8 cellular contexts compared by ENCODE assay signal in the genomic region with DNA sequence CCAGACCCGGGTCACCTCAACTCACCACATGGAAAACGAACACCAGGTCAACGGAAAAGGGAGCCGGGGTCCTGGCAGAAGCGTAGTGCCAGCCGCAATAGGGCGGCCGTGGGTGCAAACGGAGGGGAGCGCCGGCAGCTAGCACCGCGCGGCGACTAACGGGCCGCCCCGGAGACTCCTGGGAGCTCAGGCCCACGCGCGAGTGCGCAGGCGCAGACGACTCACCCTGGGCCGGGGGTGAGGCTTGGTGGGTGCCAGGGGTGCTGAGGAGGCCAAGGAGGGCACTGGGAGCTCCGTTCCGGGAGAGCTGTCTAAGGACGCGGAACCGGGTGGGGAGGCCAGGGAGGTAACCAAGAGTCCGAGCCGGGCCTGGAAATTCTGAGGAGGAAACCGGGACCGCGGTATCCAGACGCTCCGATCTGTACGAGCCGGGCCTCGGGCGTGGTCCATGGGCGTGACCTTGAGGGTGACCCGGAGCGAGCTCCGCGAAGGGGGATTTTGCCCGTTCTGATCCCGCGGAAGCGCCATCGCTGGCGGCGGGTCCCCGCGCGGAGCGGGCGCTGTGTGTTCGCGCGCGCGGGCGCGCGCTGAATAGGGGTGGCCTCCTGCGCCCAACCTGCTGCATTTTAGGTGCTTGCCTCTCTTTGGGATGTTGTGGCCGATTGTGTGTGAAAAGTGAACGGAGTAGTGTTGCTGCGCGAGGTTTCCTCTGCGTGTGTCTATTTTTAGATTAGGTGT. TPM values are rescaled to one million over a fixed set of nuclear protein-coding genes. Genes with fewer than 3 reads are reported as not detected.
DNase-seq lines count a peak whose midpoint lies in the region; ATAC-seq, FAIRE-seq and TF ChIP-seq lines count a peak whose summit lies in the region.

A gene (plus strand): TSS at position 213 of the 738 bp plus-strand sequence. CDS start 4,602 bp downstream, outside the sequence.

- TF ChIP-seq EP300 in SK-N-SH (IDR thresholded peaks at IDR 0.05; ENCODE audit: borderline replicate concordance in 1 of 2, low read depth in 1 of 2, low read length in 1 of 2): no peak

- peaks cover 11% of the 10 kb centered on the region for H3K9me3 Mint-ChIP-seq in activated naive CD4-positive, alpha-beta T cell treated with anti-CD3 and anti-CD28 coated beads, Interleukin-2, amount 50 U/mL, for 24 hours

- TF ChIP-seq RAD21 in SK-N-SH (IDR thresholded peaks at IDR 0.05; ENCODE audit: low read length): no peak

- POLR2A ChIA-PET in A673 (lab: Charles Lee; ENCODE audit: low non-redundant PET): interaction anchor here (0.6 kb wide), 1 partner anchor 711 kb away, joined by 5 read pairs; no protein-coding TSS in a partner anchor
- POLR2A ChIA-PET in SK-N-SH (lab: Yijun Ruan, JAX): interaction anchor here (0.6 to 1.5 kb wide), 10 partner anchors 13 to 1114 kb away, joined by 3 to 5 read pairs (median 4); a partner anchor contains a TSS

- peaks cover 29% of the 10 kb centered on the region for H3K4me1 Mint-ChIP-seq in activated naive CD4-positive, alpha-beta T cell treated with anti-CD3 and anti-CD28 coated beads, Interleukin-2, amount 50 U/mL, for 24 hours

- intact Hi-C loops in A673 (cut with micrococcal nuclease; ENCODE audit: unreplicated experiment): no loop called here
- intact Hi-C loops in Right ventricle myocardium superior (cut with DNase I): no loop called here
- intact Hi-C loops in pancreas (cut with DNase I): no loop called here

- peak within 1 kb of the TSS; percentile 93 for H3K27ac Mint-ChIP-seq in activated naive CD4-positive, alpha-beta T cell treated with anti-CD3 and anti-CD28 coated beads, Interleukin-2, amount 50 U/mL, for 24 hours

- H2AFZ ChIP-seq in SK-N-SH (ENCODE audit: low read depth): peak within 1 kb of the TSS; percentile 82

- peaks cover 5% of the 10 kb centered on the region for H3K9me3 ChIP-seq in A673 (ENCODE audit: low read depth, low read length, poor library complexity, severe bottlenecking)
- no peaks in the 10 kb centered on the region for H3K9me3 ChIP-seq in SK-N-SH
- H3K9me3 ChIP-seq in pancreas: no peaks in the 10 kb centered on the region
- no peaks in the 10 kb centered on the region for H3K9me3 ChIP-seq in thymus (ENCODE audit: control insufficient read depth)

- H3F3A ChIP-seq in SK-N-SH (replicated peaks; ENCODE audit: insufficient read depth): no peaks in the 10 kb centered on the region

- CTCF ChIA-PET in A673 (lab: Charles Lee): no interaction called here
- CTCF ChIA-PET in SK-N-SH (lab: Yijun Ruan, JAX): interaction anchor here (1.5 kb wide), 1 partner anchor 9 kb away, joined by 4 read pairs; no protein-coding TSS in a partner anchor

- DNase-seq in A673 (ENCODE audit: low spot score) (peak; percentile 90), SK-N-SH (peak; percentile 99), Right ventricle myocardium superior (peak; percentile 91), pancreas (peak; percentile 52 to 86 (median 70))

- no peaks in the 10 kb centered on the region for H4K20me1 ChIP-seq in SK-N-SH (ENCODE audit: insufficient read depth)

- peaks cover 28% of the 10 kb centered on the region for H3K36me3 Mint-ChIP-seq in activated naive CD4-positive, alpha-beta T cell treated with anti-CD3 and anti-CD28 coated beads, Interleukin-2, amount 50 U/mL, for 24 hours

- H3K4me3 ChIP-seq in A673 (ENCODE audit: low read depth, low read length, poor library complexity, severe bottlenecking): peak within 1 kb of the TSS; percentile 88
- H3K4me3 ChIP-seq in SK-N-SH (ENCODE audit: low read depth in 2 of 2, low read length in 1 of 2): peak within 1 kb of the TSS; percentile 79 to 84
- peak within 1 kb of the TSS; percentile 36 to 75 (median 52) for H3K4me3 ChIP-seq in pancreas
- peak within 1 kb of the TSS; percentile 81 for H3K4me3 ChIP-seq in thymus (ENCODE audit: low read length)

- WGBS in SK-N-SH (ENCODE audit: low lambda C conversion rate): 48% methylated on average over 46 of the region's 72 CpGs
- WGBS in pancreas, 2 donors: 1% methylated on average over 69 to 72 of the region's 72 CpGs
- 2% methylated on average over 72 of the region's 72 CpGs for WGBS in thymus

- H3K27me3 ChIP-seq in A673 (replicated peaks; ENCODE audit: insufficient read depth, low read depth, low read length, poor library complexity): no peaks in the 10 kb centered on the region
- H3K27me3 ChIP-seq in SK-N-SH (ENCODE audit: insufficient read depth): no peaks in the 10 kb centered on the region
- no peaks in the 10 kb centered on the region for H3K27me3 ChIP-seq in pancreas
- no peaks in the 10 kb centered on the region for H3K27me3 ChIP-seq in thymus (ENCODE audit: control insufficient read depth, insufficient read depth)

- ATAC-seq in GM18909 (IDR thresholded peaks at IDR 0.05; ENCODE audit: poor library complexity, unreplicated experiment): peak; percentile 64
- peak; percentile 77 for ATAC-seq in HG03432 (IDR thresholded peaks at IDR 0.05; ENCODE audit: unreplicated experiment)
- ATAC-seq in Right ventricle myocardium superior (ENCODE audit: poor library complexity): peak; percentile 99
- peak; percentile 93 to 97 (median 93) for ATAC-seq in pancreas

- H3K4me1 ChIP-seq in A673 (ENCODE audit: insufficient read depth, low read length, poor library complexity, severe bottlenecking): no peaks in the 10 kb centered on the region
- H3K4me1 ChIP-seq in SK-N-SH (ENCODE audit: control insufficient read depth in 1 of 2, insufficient read depth in 2 of 2, low read depth in 1 of 2, low read length in 1 of 2): peaks cover 0 to 2% of the 10 kb centered on the region in 2 experiments; a peak in 1 of 4 replicates
- no peaks in the 10 kb centered on the region for H3K4me1 ChIP-seq in pancreas
- peaks cover 6% of the 10 kb centered on the region for H3K4me1 ChIP-seq in thymus (ENCODE audit: control insufficient read depth, insufficient read depth, low read length)

- peak within 1 kb of the TSS; percentile 67 for H3K4me2 ChIP-seq in SK-N-SH

- peak within 1 kb of the TSS; percentile 90 for H3K4me3 Mint-ChIP-seq in activated naive CD4-positive, alpha-beta T cell treated with anti-CD3 and anti-CD28 coated beads, Interleukin-2, amount 50 U/mL, for 24 hours

- H3K79me2 ChIP-seq in SK-N-SH (ENCODE audit: insufficient read depth): peaks cover 32% of the 10 kb centered on the region; the same call in 1 of the 2 replicates

- H3K9me2 ChIP-seq in SK-N-SH: no peaks in the 10 kb centered on the region

- BruUV-seq in A673 (replicated peaks; lab: Mats Ljungman, UMichigan): TSS peak; percentile 68

- H3K27me3 Mint-ChIP-seq in activated naive CD4-positive, alpha-beta T cell treated with anti-CD3 and anti-CD28 coated beads, Interleukin-2, amount 50 U/mL, for 24 hours: no peaks in the 10 kb centered on the region

- FAIRE-seq in pancreas (lab: Jason Lieb, UNC): no peak

- H3K27ac ChIP-seq in A673 (ENCODE audit: low read depth, low read length, poor library complexity, severe bottlenecking): peak within 1 kb of the TSS; percentile 87
- peak within 1 kb of the TSS; percentile 36 to 76; a peak in 3 of 4 replicates for H3K27ac ChIP-seq in SK-N-SH (ENCODE audit: low read depth in 2 of 2, low read length in 1 of 2)
- peak within 1 kb of the TSS; percentile 42 to 71 (median 64) for H3K27ac ChIP-seq in pancreas
- H3K27ac ChIP-seq in thymus (ENCODE audit: low read depth): peak within 1 kb of the TSS; percentile 96

- peak within 1 kb of the TSS; percentile 63 for H3K9ac ChIP-seq in SK-N-SH

- peaks cover 6% of the 10 kb centered on the region for H3K36me3 ChIP-seq in A673 (ENCODE audit: insufficient read depth, low read length, poor library complexity, severe bottlenecking)
- H3K36me3 ChIP-seq in SK-N-SH (replicated peaks in 1 of 2; ENCODE audit: control insufficient read depth in 1 of 2, insufficient read depth in 2 of 2, low read length in 1 of 2): peaks cover 16 to 19% of the 10 kb centered on the region in 2 experiments
- H3K36me3 ChIP-seq in pancreas: no peaks in the 10 kb centered on the region
- H3K36me3 ChIP-seq in thymus (ENCODE audit: control insufficient read depth, insufficient read depth): no peaks in the 10 kb centered on the region

- TF ChIP-seq CTCF in A673 (conservative IDR thresholded peaks at IDR 0.05; ENCODE audit: low read depth, low read length) (no peak), SK-N-SH (IDR thresholded peaks at IDR 0.05) (no peak), pancreas (IDR thresholded peaks at IDR 0.05) (no peak)

TF ChIP-seq in SK-N-SH, 30 proteins besides CTCF, POLR2A, EP300 and RAD21 (continues in another document):
- TF ChIP-seq JUND (IDR thresholded peaks at IDR 0.05): no peak
- no peak for TF ChIP-seq RFX5 (IDR thresholded peaks at IDR 0.05; ENCODE audit: low read length)
- no peak for TF ChIP-seq YY1 (IDR thresholded peaks at IDR 0.05; ENCODE audit: low read depth)
- TF ChIP-seq, protein P1, sequence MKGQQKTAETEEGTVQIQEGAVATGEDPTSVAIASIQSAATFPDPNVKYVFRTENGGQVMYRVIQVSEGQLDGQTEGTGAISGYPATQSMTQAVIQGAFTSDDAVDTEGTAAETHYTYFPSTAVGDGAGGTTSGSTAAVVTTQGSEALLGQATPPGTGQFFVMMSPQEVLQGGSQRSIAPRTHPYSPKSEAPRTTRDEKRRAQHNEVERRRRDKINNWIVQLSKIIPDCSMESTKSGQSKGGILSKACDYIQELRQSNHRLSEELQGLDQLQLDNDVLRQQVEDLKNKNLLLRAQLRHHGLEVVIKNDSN (IDR thresholded peaks at IDR 0.05; ENCODE audit: borderline replicate concordance, low read depth): no peak
- peak; percentile 62 for TF ChIP-seq MXI1 (IDR thresholded peaks at IDR 0.05; ENCODE audit: low read depth, low read length)
- no peak for TF ChIP-seq RCOR1 (IDR thresholded peaks at IDR 0.05; ENCODE audit: low read length)
- TF ChIP-seq, protein P2, sequence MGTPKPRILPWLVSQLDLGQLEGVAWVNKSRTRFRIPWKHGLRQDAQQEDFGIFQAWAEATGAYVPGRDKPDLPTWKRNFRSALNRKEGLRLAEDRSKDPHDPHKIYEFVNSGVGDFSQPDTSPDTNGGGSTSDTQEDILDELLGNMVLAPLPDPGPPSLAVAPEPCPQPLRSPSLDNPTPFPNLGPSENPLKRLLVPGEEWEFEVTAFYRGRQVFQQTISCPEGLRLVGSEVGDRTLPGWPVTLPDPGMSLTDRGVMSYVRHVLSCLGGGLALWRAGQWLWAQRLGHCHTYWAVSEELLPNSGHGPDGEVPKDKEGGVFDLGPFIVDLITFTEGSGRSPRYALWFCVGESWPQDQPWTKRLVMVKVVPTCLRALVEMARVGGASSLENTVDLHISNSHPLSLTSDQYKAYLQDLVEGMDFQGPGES (IDR thresholded peaks at IDR 0.05; ENCODE audit: low read depth, low read length): no peak
- no peak for TF ChIP-seq FOSL2 (IDR thresholded peaks at IDR 0.05; ENCODE audit: borderline replicate concordance, low read depth)
- TF ChIP-seq NRF1 (IDR thresholded peaks at IDR 0.05; ENCODE audit: low read depth, low read length): peak; percentile 48; the same call in 1 of the 2 replicates
- TF ChIP-seq MEF2A (IDR thresholded peaks at IDR 0.05; ENCODE audit: borderline replicate concordance, low read depth): no peak

RNA-seq across cellular contexts. Expression of the gene that starts here (rescaled TPM):
- total RNA-seq in A673 (2021) (17.2 and 17.3 TPM in 2 replicates), Right ventricle myocardium superior (19.1 TPM), pancreas (1 to 10 TPM; 1.8 to 5.4 (median 2.1) TPM)
- polyA plus RNA-seq in SK-N-SH (2012; rRNA removed) (2.3 and 3.5 TPM in 2 replicates), pancreas (1 to 10 TPM; 1.3 to 2.2 TPM), thymus (3.9 TPM)
- polyA plus RNA-seq in SK-N-SH (2012; cell fraction: cytosol; rRNA removed): 1.5 and 2.3 TPM in 2 replicates
- polyA plus RNA-seq in SK-N-SH (2012; cell fraction: nucleus; rRNA removed): 8.4 and 10.0 TPM in 2 replicates

Comparison
In these comparisons a context has a peak if more than half of its experiments do, and no peak if none do; other contexts are left out.
1. Peak in every context shown above with its lines: DNase-seq, ATAC-seq, H3K4me3 ChIP-seq and H3K27ac ChIP-seq.